Comparison of ENCODE assay signal across 3 cellular contexts in the genomic region with DNA sequence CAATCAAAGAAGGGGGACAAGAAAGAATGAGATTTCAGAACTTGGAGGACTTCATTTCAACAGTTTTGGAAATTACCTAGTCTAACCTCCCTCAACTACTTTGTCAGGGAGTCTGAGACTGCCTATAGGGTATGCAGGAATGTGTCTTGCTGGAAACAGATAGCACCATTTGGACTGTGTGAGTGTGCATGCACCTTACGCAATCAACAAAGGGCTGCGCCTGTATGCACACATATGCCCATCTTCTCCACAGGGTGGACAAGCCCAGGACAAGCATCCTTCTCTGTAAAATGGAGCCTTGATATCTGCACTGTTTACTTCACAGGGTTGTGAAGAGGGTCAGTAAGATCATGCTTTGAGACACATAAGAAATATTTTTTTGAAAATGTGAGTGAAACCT.
TF ChIP-seq lines count a peak whose summit lies in the region.

No MANE protein-coding gene starts in this region.

TF ChIP-seq in HepG2, 621 proteins besides CTCF, POLR2A, EP300 and RAD21:
- TF ChIP-seq ZNF484 (CRISPR knock-in tag; IDR thresholded peaks at IDR 0.05; ENCODE audit: borderline replicate concordance, low read depth) (no peak), CEBPB (IDR thresholded peaks at IDR 0.05; ENCODE audit: borderline replicate concordance, low read depth, low read length) (peak; percentile 77)

TF ChIP-seq in IMR-90, 13 proteins besides CTCF, POLR2A, EP300 and RAD21:
- TF ChIP-seq SMC3 (IDR thresholded peaks at IDR 0.05; ENCODE audit: low read depth, low read length), result no peak
- TF ChIP-seq MAZ (IDR thresholded peaks at IDR 0.05; ENCODE audit: borderline replicate concordance, low read depth, low read length), result no peak
- TF ChIP-seq BHLHE40 (IDR thresholded peaks at IDR 0.05; ENCODE audit: low read depth, low read length), result no peak
- TF ChIP-seq, protein P1, sequence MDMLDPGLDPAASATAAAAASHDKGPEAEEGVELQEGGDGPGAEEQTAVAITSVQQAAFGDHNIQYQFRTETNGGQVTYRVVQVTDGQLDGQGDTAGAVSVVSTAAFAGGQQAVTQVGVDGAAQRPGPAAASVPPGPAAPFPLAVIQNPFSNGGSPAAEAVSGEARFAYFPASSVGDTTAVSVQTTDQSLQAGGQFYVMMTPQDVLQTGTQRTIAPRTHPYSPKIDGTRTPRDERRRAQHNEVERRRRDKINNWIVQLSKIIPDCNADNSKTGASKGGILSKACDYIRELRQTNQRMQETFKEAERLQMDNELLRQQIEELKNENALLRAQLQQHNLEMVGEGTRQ (IDR thresholded peaks at IDR 0.05; ENCODE audit: low read depth, low read length), result no peak
- TF ChIP-seq RFX5 (IDR thresholded peaks at IDR 0.05; ENCODE audit: low read depth, low read length), result no peak
- no peak for TF ChIP-seq CHD1 (IDR thresholded peaks at IDR 0.05; ENCODE audit: low read depth, low read length)
- peak; percentile 51 for TF ChIP-seq CEBPB (IDR thresholded peaks at IDR 0.05; ENCODE audit: low read depth, low read length)
- TF ChIP-seq RCOR1 (IDR thresholded peaks at IDR 0.05; ENCODE audit: insufficient replicate concordance, low read length), result no peak

TF ChIP-seq in K562, 482 proteins besides CTCF, POLR2A, EP300 and RAD21:
- TF ChIP-seq ESRRB (CRISPR knock-in tag; IDR thresholded peaks at IDR 0.05; ENCODE audit: borderline replicate concordance), result no peak
- TF ChIP-seq CEBPB (tag; IDR thresholded peaks at IDR 0.05), result peak; percentile 44; the same call in 1 of the 2 replicates
- TF ChIP-seq, protein P2, sequence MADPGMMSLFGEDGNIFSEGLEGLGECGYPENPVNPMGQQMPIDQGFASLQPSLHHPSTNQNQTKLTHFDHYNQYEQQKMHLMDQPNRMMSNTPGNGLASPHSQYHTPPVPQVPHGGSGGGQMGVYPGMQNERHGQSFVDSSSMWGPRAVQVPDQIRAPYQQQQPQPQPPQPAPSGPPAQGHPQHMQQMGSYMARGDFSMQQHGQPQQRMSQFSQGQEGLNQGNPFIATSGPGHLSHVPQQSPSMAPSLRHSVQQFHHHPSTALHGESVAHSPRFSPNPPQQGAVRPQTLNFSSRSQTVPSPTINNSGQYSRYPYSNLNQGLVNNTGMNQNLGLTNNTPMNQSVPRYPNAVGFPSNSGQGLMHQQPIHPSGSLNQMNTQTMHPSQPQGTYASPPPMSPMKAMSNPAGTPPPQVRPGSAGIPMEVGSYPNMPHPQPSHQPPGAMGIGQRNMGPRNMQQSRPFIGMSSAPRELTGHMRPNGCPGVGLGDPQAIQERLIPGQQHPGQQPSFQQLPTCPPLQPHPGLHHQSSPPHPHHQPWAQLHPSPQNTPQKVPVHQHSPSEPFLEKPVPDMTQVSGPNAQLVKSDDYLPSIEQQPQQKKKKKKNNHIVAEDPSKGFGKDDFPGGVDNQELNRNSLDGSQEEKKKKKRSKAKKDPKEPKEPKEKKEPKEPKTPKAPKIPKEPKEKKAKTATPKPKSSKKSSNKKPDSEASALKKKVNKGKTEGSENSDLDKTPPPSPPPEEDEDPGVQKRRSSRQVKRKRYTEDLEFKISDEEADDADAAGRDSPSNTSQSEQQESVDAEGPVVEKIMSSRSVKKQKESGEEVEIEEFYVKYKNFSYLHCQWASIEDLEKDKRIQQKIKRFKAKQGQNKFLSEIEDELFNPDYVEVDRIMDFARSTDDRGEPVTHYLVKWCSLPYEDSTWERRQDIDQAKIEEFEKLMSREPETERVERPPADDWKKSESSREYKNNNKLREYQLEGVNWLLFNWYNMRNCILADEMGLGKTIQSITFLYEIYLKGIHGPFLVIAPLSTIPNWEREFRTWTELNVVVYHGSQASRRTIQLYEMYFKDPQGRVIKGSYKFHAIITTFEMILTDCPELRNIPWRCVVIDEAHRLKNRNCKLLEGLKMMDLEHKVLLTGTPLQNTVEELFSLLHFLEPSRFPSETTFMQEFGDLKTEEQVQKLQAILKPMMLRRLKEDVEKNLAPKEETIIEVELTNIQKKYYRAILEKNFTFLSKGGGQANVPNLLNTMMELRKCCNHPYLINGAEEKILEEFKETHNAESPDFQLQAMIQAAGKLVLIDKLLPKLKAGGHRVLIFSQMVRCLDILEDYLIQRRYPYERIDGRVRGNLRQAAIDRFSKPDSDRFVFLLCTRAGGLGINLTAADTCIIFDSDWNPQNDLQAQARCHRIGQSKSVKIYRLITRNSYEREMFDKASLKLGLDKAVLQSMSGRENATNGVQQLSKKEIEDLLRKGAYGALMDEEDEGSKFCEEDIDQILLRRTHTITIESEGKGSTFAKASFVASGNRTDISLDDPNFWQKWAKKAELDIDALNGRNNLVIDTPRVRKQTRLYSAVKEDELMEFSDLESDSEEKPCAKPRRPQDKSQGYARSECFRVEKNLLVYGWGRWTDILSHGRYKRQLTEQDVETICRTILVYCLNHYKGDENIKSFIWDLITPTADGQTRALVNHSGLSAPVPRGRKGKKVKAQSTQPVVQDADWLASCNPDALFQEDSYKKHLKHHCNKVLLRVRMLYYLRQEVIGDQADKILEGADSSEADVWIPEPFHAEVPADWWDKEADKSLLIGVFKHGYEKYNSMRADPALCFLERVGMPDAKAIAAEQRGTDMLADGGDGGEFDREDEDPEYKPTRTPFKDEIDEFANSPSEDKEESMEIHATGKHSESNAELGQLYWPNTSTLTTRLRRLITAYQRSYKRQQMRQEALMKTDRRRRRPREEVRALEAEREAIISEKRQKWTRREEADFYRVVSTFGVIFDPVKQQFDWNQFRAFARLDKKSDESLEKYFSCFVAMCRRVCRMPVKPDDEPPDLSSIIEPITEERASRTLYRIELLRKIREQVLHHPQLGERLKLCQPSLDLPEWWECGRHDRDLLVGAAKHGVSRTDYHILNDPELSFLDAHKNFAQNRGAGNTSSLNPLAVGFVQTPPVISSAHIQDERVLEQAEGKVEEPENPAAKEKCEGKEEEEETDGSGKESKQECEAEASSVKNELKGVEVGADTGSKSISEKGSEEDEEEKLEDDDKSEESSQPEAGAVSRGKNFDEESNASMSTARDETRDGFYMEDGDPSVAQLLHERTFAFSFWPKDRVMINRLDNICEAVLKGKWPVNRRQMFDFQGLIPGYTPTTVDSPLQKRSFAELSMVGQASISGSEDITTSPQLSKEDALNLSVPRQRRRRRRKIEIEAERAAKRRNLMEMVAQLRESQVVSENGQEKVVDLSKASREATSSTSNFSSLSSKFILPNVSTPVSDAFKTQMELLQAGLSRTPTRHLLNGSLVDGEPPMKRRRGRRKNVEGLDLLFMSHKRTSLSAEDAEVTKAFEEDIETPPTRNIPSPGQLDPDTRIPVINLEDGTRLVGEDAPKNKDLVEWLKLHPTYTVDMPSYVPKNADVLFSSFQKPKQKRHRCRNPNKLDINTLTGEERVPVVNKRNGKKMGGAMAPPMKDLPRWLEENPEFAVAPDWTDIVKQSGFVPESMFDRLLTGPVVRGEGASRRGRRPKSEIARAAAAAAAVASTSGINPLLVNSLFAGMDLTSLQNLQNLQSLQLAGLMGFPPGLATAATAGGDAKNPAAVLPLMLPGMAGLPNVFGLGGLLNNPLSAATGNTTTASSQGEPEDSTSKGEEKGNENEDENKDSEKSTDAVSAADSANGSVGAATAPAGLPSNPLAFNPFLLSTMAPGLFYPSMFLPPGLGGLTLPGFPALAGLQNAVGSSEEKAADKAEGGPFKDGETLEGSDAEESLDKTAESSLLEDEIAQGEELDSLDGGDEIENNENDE (IDR thresholded peaks at IDR 0.05; ENCODE audit: low read depth, low read length), result no peak
- no peak for TF ChIP-seq ARHGAP35 (IDR thresholded peaks at IDR 0.05; ENCODE audit: partially characterized antibody)
- TF ChIP-seq ZNF134 (CRISPR knock-in tag; conservative IDR thresholded peaks at IDR 0.05), result no peak
- TF ChIP-seq, protein P3, sequence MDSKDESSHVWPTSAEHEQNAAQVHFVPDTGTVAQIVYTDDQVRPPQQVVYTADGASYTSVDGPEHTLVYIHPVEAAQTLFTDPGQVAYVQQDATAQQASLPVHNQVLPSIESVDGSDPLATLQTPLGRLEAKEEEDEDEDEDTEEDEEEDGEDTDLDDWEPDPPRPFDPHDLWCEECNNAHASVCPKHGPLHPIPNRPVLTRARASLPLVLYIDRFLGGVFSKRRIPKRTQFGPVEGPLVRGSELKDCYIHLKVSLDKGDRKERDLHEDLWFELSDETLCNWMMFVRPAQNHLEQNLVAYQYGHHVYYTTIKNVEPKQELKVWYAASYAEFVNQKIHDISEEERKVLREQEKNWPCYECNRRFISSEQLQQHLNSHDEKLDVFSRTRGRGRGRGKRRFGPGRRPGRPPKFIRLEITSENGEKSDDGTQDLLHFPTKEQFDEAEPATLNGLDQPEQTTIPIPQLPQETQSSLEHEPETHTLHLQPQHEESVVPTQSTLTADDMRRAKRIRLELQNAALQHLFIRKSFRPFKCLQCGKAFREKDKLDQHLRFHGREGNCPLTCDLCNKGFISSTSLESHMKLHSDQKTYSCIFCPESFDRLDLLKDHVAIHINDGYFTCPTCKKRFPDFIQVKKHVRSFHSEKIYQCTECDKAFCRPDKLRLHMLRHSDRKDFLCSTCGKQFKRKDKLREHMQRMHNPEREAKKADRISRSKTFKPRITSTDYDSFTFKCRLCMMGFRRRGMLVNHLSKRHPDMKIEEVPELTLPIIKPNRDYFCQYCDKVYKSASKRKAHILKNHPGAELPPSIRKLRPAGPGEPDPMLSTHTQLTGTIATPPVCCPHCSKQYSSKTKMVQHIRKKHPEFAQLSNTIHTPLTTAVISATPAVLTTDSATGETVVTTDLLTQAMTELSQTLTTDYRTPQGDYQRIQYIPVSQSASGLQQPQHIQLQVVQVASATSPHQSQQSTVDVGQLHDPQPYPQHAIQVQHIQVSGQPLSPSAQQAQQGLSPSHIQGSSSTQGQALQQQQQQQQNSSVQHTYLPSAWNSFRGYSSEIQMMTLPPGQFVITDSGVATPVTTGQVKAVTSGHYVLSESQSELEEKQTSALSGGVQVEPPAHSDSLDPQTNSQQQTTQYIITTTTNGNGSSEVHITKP (IDR thresholded peaks at IDR 0.05; ENCODE audit: partially characterized antibody), result no peak
- TF ChIP-seq GATAD2A (IDR thresholded peaks at IDR 0.05), result no peak
TF ChIP-seq in K562: peak in this region for 1.
